ENCODE assay signal across 8 cellular contexts in the genomic region with DNA sequence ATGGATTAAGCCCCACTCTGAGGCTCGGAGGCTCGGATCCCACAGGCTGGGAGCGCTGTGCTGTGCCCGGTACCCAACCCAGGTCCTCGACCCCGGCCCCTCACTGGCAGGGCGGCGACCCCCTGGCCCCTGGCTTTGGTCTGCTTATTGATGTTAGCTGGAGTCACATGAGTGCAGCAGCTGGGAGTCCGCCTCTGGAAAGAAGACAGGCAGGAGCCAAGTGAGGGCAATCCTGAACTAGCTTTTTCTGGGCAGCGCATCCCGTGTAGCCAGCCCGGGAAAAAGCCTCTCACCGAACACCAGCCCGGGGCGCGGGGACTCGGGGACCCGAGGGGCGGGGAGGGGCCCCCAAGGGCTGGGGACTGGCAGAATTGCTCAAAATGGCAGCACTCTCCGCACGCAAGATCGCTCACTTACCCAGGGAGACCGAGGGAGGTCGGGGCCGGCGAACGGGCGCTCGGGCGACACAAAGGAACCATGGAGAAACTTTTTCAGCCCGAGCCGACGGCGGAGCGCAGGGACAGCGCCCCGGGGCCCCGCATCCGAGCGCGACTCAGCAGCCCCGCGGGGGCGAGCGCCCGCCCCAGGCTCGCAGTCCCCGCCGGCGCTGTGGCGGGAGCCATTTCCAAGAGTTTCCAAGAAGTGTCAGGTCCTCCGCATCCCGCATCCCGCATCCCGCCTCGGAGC. TPM values are rescaled to one million over a fixed set of nuclear protein-coding genes. Genes with fewer than 3 reads are reported as not detected.
DNase-seq lines count a peak whose midpoint lies in the region; ATAC-seq and TF ChIP-seq lines count a peak whose summit lies in the region.

No MANE protein-coding gene starts in this region.

- no peaks in the 10 kb centered on the region for H3K4me1 ChIP-seq in SJCRH30

- H3K27me3 ChIP-seq in SJCRH30 = no peaks in the 10 kb centered on the region

- peaks cover 44% of the 10 kb centered on the region for H3K4me1 Mint-ChIP-seq in WTC11
- peaks cover 9% of the 10 kb centered on the region for H3K4me1 Mint-ChIP-seq in stimulated activated naive CD8-positive, alpha-beta T cell treated with anti-CD3 and anti-CD28 coated beads, Interleukin-15, Interleukin-2, amounts not matched to agents 100 ng/mL and 50 ng/mL, for 24 hours (ENCODE audit: low read depth)

- no peak overlapping the region for H3K27ac ChIP-seq in SJCRH30

- H3K27ac Mint-ChIP-seq in WTC11 = no peak overlapping the region
- no peak overlapping the region for H3K27ac Mint-ChIP-seq in stimulated activated naive CD8-positive, alpha-beta T cell treated with anti-CD3 and anti-CD28 coated beads, Interleukin-15, Interleukin-2, amounts not matched to agents 100 ng/mL and 50 ng/mL, for 24 hours

- no peaks in the 10 kb centered on the region for H3K9me3 Mint-ChIP-seq in WTC11
- H3K9me3 Mint-ChIP-seq in stimulated activated naive CD8-positive, alpha-beta T cell treated with anti-CD3 and anti-CD28 coated beads, Interleukin-15, Interleukin-2, amounts not matched to agents 100 ng/mL and 50 ng/mL, for 24 hours = no peaks in the 10 kb centered on the region

- ATAC-seq in WTC11 = peak; percentile 3
- ATAC-seq in GM21447 (IDR thresholded peaks at IDR 0.05; ENCODE audit: unreplicated experiment) = no peak

- CTCF ChIA-PET in WTC11 (lab: Charles Lee) = interaction anchor here (0.7 to 2.2 kb wide), 8 partner anchors 15 to 991 kb away, joined by 3 to 8 read pairs (median 3); no protein-coding TSS in a partner anchor

- TF ChIP-seq CTCF in WTC11 (IDR thresholded peaks at IDR 0.05) = no peak

- DNase-seq in NCI-H1417 (lab: John Stamatoyannopoulos, UW) = peak in 2 of 3 experiments; percentile 43 to 44
- no peak for DNase-seq in NCI-H1417 treated with DMSO at 0.1 percent for 48 hours (lab: John Stamatoyannopoulos, UW)
- peak; percentile 51 for DNase-seq in WTC11 (ENCODE audit: low spot score)
- peak; percentile 56 for DNase-seq in iPS-NIHi11 (ENCODE audit: low spot score)
- DNase-seq in stimulated activated CD4-positive, alpha-beta T cell treated with anti-CD3 and anti-CD28 coated beads, Interleukin-2, amount 100 ng/mL, for 48 hours = no peak
- DNase-seq in SJCRH30 = no peak

- peak overlapping the region; percentile 83 for H3K4me3 Mint-ChIP-seq in WTC11
- peak overlapping the region; percentile 43 for H3K4me3 Mint-ChIP-seq in stimulated activated naive CD8-positive, alpha-beta T cell treated with anti-CD3 and anti-CD28 coated beads, Interleukin-15, Interleukin-2, amounts not matched to agents 100 ng/mL and 50 ng/mL, for 24 hours

- POLR2A ChIA-PET in WTC11 (lab: Charles Lee) = no interaction called here

- H3K9me3 ChIP-seq in SJCRH30 (replicated peaks) = no peaks in the 10 kb centered on the region

- H3K36me3 ChIP-seq in SJCRH30 = no peaks in the 10 kb centered on the region

- peaks cover 46% of the 10 kb centered on the region for H3K27me3 Mint-ChIP-seq in WTC11 (ENCODE audit: low read depth)
- peaks cover 69% of the 10 kb centered on the region for H3K27me3 Mint-ChIP-seq in stimulated activated naive CD8-positive, alpha-beta T cell treated with anti-CD3 and anti-CD28 coated beads, Interleukin-15, Interleukin-2, amounts not matched to agents 100 ng/mL and 50 ng/mL, for 24 hours

- H3K4me3 ChIP-seq in SJCRH30 = no peak overlapping the region

- no peaks in the 10 kb centered on the region for H3K36me3 Mint-ChIP-seq in WTC11
- H3K36me3 Mint-ChIP-seq in stimulated activated naive CD8-positive, alpha-beta T cell treated with anti-CD3 and anti-CD28 coated beads, Interleukin-15, Interleukin-2, amounts not matched to agents 100 ng/mL and 50 ng/mL, for 24 hours (ENCODE audit: low read depth) = no peaks in the 10 kb centered on the region

TF ChIP-seq in WTC11, 78 proteins besides CTCF, POLR2A, EP300 and RAD21:
- TF ChIP-seq, protein P1, sequence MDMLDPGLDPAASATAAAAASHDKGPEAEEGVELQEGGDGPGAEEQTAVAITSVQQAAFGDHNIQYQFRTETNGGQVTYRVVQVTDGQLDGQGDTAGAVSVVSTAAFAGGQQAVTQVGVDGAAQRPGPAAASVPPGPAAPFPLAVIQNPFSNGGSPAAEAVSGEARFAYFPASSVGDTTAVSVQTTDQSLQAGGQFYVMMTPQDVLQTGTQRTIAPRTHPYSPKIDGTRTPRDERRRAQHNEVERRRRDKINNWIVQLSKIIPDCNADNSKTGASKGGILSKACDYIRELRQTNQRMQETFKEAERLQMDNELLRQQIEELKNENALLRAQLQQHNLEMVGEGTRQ (CRISPR knock-in tag; IDR thresholded peaks at IDR 0.05) = peak; percentile 41
- TF ChIP-seq, protein P2, sequence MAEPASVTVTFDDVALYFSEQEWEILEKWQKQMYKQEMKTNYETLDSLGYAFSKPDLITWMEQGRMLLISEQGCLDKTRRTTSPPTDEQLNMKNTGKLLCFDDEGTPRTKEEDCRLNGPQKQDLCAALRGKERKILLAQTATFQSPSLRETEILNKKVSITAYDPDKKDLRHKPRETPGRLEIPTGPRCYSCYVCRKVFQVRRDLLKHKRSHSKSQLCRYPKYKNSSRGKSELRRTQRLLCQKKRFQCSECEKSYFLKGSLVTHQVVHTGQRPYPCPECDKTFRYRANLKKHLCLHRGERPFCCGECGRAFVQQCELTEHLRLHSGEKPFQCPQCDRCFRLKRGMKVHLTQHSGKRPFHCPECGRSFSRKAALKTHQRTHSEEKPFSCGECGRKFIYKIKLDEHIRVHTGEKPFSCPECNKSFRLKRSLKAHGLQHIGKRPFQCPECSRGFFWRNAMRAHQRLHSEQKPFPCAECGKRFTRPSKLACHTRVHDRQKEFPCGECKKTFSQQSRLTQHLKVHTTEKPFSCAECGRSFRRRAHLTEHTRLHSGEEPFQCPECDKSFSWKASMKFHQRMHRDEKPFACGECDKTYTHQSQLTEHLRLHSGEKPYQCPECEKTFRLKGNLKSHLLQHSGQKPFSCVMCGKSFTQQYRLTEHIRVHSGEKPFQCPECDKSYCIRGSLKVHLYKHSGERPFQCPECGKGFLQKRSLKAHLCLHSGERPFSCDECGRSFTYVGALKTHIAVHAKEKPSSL (CRISPR knock-in tag; conservative IDR thresholded peaks at IDR 0.05) = no peak
- TF ChIP-seq MAX (CRISPR knock-in tag; IDR thresholded peaks at IDR 0.05) (peak; percentile 17; the same call in 1 of the 2 replicates), HMGXB4 (CRISPR knock-in tag; IDR thresholded peaks at IDR 0.05) (peak; percentile 56; the same call in 1 of the 2 replicates), CDX4 (CRISPR knock-in tag; IDR thresholded peaks at IDR 0.05; ENCODE audit: borderline replicate concordance) (no peak), ZBTB43 (CRISPR knock-in tag; IDR thresholded peaks at IDR 0.05) (no peak)

RNA-seq across cellular contexts. Expression of gene TMEM200C, which starts 0.6 kb away (rescaled TPM):
- total RNA-seq in WTC11 (2021) = 6.1 to 7.4 TPM (median 6.6 TPM) in 3 replicates
- not detected in 2 replicates for total RNA-seq in SJCRH30 (2014; rRNA removed; shearing (Covaris generic))

Comparison
In these comparisons a context has a peak if more than half of its experiments do, and no peak if none do; other contexts are left out.
1. DNase-seq: peak in NCI-H1417 (2 of 3), WTC11 (single experiment) and iPS-NIHi11 (single experiment); none in NCI-H1417 treated with DMSO at 0.1 percent for 48 hours (single experiment), stimulated activated CD4-positive, alpha-beta T cell treated with anti-CD3 and anti-CD28 coated beads, Interleukin-2, amount 100 ng/mL, for 48 hours (0 of 2) and SJCRH30 (0 of 2).